ENCODE assay signal across 10 cellular contexts in genomic region chr6:165049362-165049761, GRCh38.
DNase-seq lines count a peak whose midpoint lies in the region; ATAC-seq and TF ChIP-seq lines count a peak whose summit lies in the region.
"Had no signal": no experiment of that assay in that cellular context is flagged by ENCODE, and none has a peak within 500 bp of the region (broad histone marks: within the 10 kb centered on the region; RNA-seq: fewer than 3 reads in every experiment).

No MANE protein-coding gene starts in this region.

- H2AFZ ChIP-seq in mesenchymal stem cell (ENCODE audit: low read depth, low read length) = no peak overlapping the region

- H3K14ac ChIP-seq in mesenchymal stem cell (ENCODE audit: low read length in 2 of 2) = no peak overlapping the region

- no peak overlapping the region for H2BK120ac ChIP-seq in mesenchymal stem cell (ENCODE audit: low read depth, low read length)

- H4K8ac ChIP-seq in mesenchymal stem cell (ENCODE audit: low read length) = no peak overlapping the region

- no peaks in the 10 kb centered on the region for H3K27me3 Mint-ChIP-seq in CD4-positive, alpha-beta memory T cell

- H3K9me3 Mint-ChIP-seq in CD4-positive, alpha-beta memory T cell = peaks cover 2 to 22% (median 12%) of the 10 kb centered on the region in 8 donors

- no peak for ATAC-seq in HG03135 (IDR thresholded peaks at IDR 0.05; ENCODE audit: unreplicated experiment)

- H3K27ac Mint-ChIP-seq in CD4-positive, alpha-beta memory T cell = no peak overlapping the region

- CTCF ChIA-PET in CD4-positive, alpha-beta memory T cell (lab: Charles Lee; ENCODE audit: partially characterized antibody) = no interaction called here

- intact Hi-C loops in CD4-positive, alpha-beta memory T cell (cut with micrococcal nuclease) = no loop called here

- H3K36me3 Mint-ChIP-seq in CD4-positive, alpha-beta memory T cell = no peaks in the 10 kb centered on the region

- peak; percentile 87 for TF ChIP-seq CTCF in WERI-Rb-1 (IDR thresholded peaks at IDR 0.05; ENCODE audit: low read depth, low read length)

- H3K27me3 ChIP-seq in WERI-Rb-1 (ENCODE audit: insufficient read depth, low read depth, severe bottlenecking) = no peaks in the 10 kb centered on the region
- no peaks in the 10 kb centered on the region for H3K27me3 ChIP-seq in mesenchymal stem cell (ENCODE audit: control insufficient read depth in 1 of 2, insufficient read depth in 1 of 2, low read length in 2 of 2)
- H3K27me3 ChIP-seq in CD4-positive, alpha-beta memory T cell (ENCODE audit: insufficient read depth, low read length) = no peaks in the 10 kb centered on the region

- H3K4me1 Mint-ChIP-seq in CD4-positive, alpha-beta memory T cell = no peaks in the 10 kb centered on the region

- H2BK5ac ChIP-seq in mesenchymal stem cell (ENCODE audit: low read depth, low read length, poor library complexity, severe bottlenecking) = no peak overlapping the region

- POLR2A ChIA-PET in CD4-positive, alpha-beta memory T cell (lab: Charles Lee; ENCODE audit: partially characterized antibody) = no interaction called here

- H3K9me3 ChIP-seq in WERI-Rb-1 (ENCODE audit: severe bottlenecking) (peaks cover 7% of the 10 kb centered on the region), mesenchymal stem cell (ENCODE audit: control insufficient read depth, low read length) (peaks cover 33% of the 10 kb centered on the region)
- no peaks in the 10 kb centered on the region for H3K9me3 ChIP-seq in CD4-positive, alpha-beta memory T cell (ENCODE audit: control insufficient read depth in 1 of 2, low read length in 2 of 2)
- H3K9me3 ChIP-seq: thoracic aorta had no signal

- H3K4me3 ChIP-seq in WERI-Rb-1 (ENCODE audit: low read depth, low read length) = no peak overlapping the region
- H3K4me3 ChIP-seq in mesenchymal stem cell (ENCODE audit: insufficient read depth in 1 of 2, low read depth in 1 of 2, low read length in 2 of 2) = no peak overlapping the region
- H3K4me3 ChIP-seq in CD4-positive, alpha-beta memory T cell (ENCODE audit: low read length in 2 of 2) = no peak overlapping the region
- H3K4me3 ChIP-seq: lung, thoracic aorta had no signal

- H3K27ac ChIP-seq in WERI-Rb-1 (no peak overlapping the region), mesenchymal stem cell (ENCODE audit: low read length, poor library complexity, severe bottlenecking) (no peak overlapping the region)
- no peak overlapping the region for H3K27ac ChIP-seq in CD4-positive, alpha-beta memory T cell (ENCODE audit: low read depth, low read length)
- H3K27ac ChIP-seq: thoracic aorta had no signal

- no peak overlapping the region for H3K9ac ChIP-seq in mesenchymal stem cell (ENCODE audit: low read length)

- H3K4me1 ChIP-seq in mesenchymal stem cell (ENCODE audit: control insufficient read depth, insufficient read depth, low read depth, low read length) = no peaks in the 10 kb centered on the region
- H3K4me1 ChIP-seq in CD4-positive, alpha-beta memory T cell (ENCODE audit: insufficient read depth, low read length) = no peaks in the 10 kb centered on the region

- no peak overlapping the region for H3K4me2 ChIP-seq in mesenchymal stem cell (ENCODE audit: low read length, poor library complexity, severe bottlenecking)

- H3K36me3 ChIP-seq in WERI-Rb-1 = no peaks in the 10 kb centered on the region
- no peaks in the 10 kb centered on the region for H3K36me3 ChIP-seq in mesenchymal stem cell (ENCODE audit: control insufficient read depth in 1 of 2, insufficient read depth in 2 of 2, low read depth in 1 of 2, low read length in 2 of 2)
- H3K36me3 ChIP-seq in CD4-positive, alpha-beta memory T cell (ENCODE audit: insufficient read depth, low read length) = no peaks in the 10 kb centered on the region
- H3K36me3 ChIP-seq: thoracic aorta had no signal

- H3K4me3 Mint-ChIP-seq in CD4-positive, alpha-beta memory T cell = no peak overlapping the region

- 55% methylated on average over 7 of the region's 7 CpGs for WGBS in mesenchymal stem cell

- H3K18ac ChIP-seq in mesenchymal stem cell (ENCODE audit: low read depth in 1 of 2, low read length in 2 of 2) = no peak overlapping the region

- no peak overlapping the region for H3K23ac ChIP-seq in mesenchymal stem cell (ENCODE audit: low read length in 2 of 2)

- no peak overlapping the region for H2AK5ac ChIP-seq in mesenchymal stem cell (ENCODE audit: low read length, severe bottlenecking)

- H2BK12ac ChIP-seq in mesenchymal stem cell (ENCODE audit: low read length in 2 of 2) = no peak overlapping the region

- H3K79me1 ChIP-seq in mesenchymal stem cell (replicated peaks; ENCODE audit: low read length, poor library complexity, severe bottlenecking) = no peaks in the 10 kb centered on the region

- no peak overlapping the region for H4K91ac ChIP-seq in mesenchymal stem cell (ENCODE audit: low read length)

- H3K4ac ChIP-seq in mesenchymal stem cell (ENCODE audit: low read depth in 1 of 2, low read length in 2 of 2) = no peak overlapping the region

- no peak overlapping the region for H2BK15ac ChIP-seq in mesenchymal stem cell (ENCODE audit: low read depth, poor library complexity, severe bottlenecking)

- DNase-seq in DMS53 (lab: John Stamatoyannopoulos, UW) (peak; percentile 65), DMS53 treated with DMSO at 0.1 percent for 48 hours (lab: John Stamatoyannopoulos, UW; ENCODE audit: unreplicated experiment) (no peak), HT1080 (ENCODE audit: low read depth) (peak; percentile 56), WERI-Rb-1 (peak; percentile 79), mesenchymal stem cell (peak; percentile 42), 8988T (no peak)
- DNase-seq in CD4-positive, alpha-beta memory T cell = no peak

Comparison
In these comparisons a context has a peak if more than half of its experiments do, and no peak if none do; other contexts are left out.
1. DNase-seq: peak in DMS53 (single experiment), HT1080 (single experiment), WERI-Rb-1 (single experiment) and mesenchymal stem cell (single experiment); none in DMS53 treated with DMSO at 0.1 percent for 48 hours (single experiment), CD4-positive, alpha-beta memory T cell (0 of 5) and 8988T (single experiment).